8 cellular contexts compared by ENCODE assay signal in genomic region chr17:81635431-81635830, GRCh38. TPM values are rescaled to one million over a fixed set of nuclear protein-coding genes. Genes with fewer than 3 reads are reported as not detected.
A peak's percentile ranks its signal among the peaks of the same experiment; 100 is the strongest.
DNase-seq lines count a peak whose midpoint lies in the region; ATAC-seq and TF ChIP-seq lines count a peak whose summit lies in the region.

No MANE protein-coding gene starts in this region.

- H3K36me3 Mint-ChIP-seq in CD4-positive, alpha-beta T cell (ENCODE audit: low read depth), result peaks cover 14% of the 10 kb centered on the region
- H3K36me3 Mint-ChIP-seq in naive thymus-derived CD8-positive, alpha-beta T cell, result peaks cover 0 to 13% (median 0%) of the 10 kb centered on the region in 3 donors

- peaks cover 8% of the 10 kb centered on the region for H4K20me1 ChIP-seq in MM.1S (ENCODE audit: insufficient read depth, low read length)

- CTCF ChIA-PET in CD4-positive, alpha-beta T cell (lab: Charles Lee), result no interaction called here

- H3K79me2 ChIP-seq in MM.1S (ENCODE audit: low read length), result peaks cover 58% of the 10 kb centered on the region

- H2AFZ ChIP-seq in MM.1S (ENCODE audit: low read length), result no peak overlapping the region

- peak overlapping the region; percentile 86 for H3K27ac Mint-ChIP-seq in CD4-positive, alpha-beta T cell
- H3K27ac Mint-ChIP-seq in naive thymus-derived CD8-positive, alpha-beta T cell, result peak overlapping the region in 9 of 10 donors; percentile 17 to 96 (median 91)

- H3K9me2 ChIP-seq in MM.1S (replicated peaks; ENCODE audit: insufficient read depth, low read length), result no peaks in the 10 kb centered on the region

- no peaks in the 10 kb centered on the region for H3K27me3 Mint-ChIP-seq in CD4-positive, alpha-beta T cell
- no peaks in the 10 kb centered on the region for H3K27me3 Mint-ChIP-seq in naive thymus-derived CD8-positive, alpha-beta T cell

- TF ChIP-seq CTCF in CD4-positive, alpha-beta T cell (IDR thresholded peaks at IDR 0.05), result no peak
- no peak for TF ChIP-seq CTCF in MM.1S (IDR thresholded peaks at IDR 0.05; ENCODE audit: low read length)

- H3K4me1 ChIP-seq in MM.1S (ENCODE audit: low read length) (peaks cover 4% of the 10 kb centered on the region), duodenal mucosa (ENCODE audit: control insufficient read depth in 1 of 2, insufficient read depth in 2 of 2, low read length in 2 of 2) (peaks cover 8 to 12% of the 10 kb centered on the region in 2 donors)

- H3K9me3 ChIP-seq in CD4-positive, alpha-beta T cell (ENCODE audit: control insufficient read depth, low read length), result no peaks in the 10 kb centered on the region
- no peaks in the 10 kb centered on the region for H3K9me3 ChIP-seq in MM.1S (replicated peaks; ENCODE audit: insufficient read depth, low read length)
- no peaks in the 10 kb centered on the region for H3K9me3 ChIP-seq in duodenal mucosa (ENCODE audit: control insufficient read depth in 1 of 2, low read length in 2 of 2)

- POLR2A ChIA-PET in CD4-positive, alpha-beta T cell (lab: Charles Lee), result no interaction called here
- POLR2A ChIA-PET in naive thymus-derived CD8-positive, alpha-beta T cell (lab: Charles Lee), result interaction anchor here (0.7 kb wide), 2 partner anchors 213 to 1796 kb away, joined by 3 read pairs; partner anchors contain the start of gene CBX4

- H3K27me3 ChIP-seq in CD4-positive, alpha-beta T cell (ENCODE audit: control insufficient read depth, insufficient read depth, low read length), result no peaks in the 10 kb centered on the region
- no peaks in the 10 kb centered on the region for H3K27me3 ChIP-seq in MM.1S (replicated peaks; ENCODE audit: insufficient read depth, low read length)
- H3K27me3 ChIP-seq in duodenal mucosa (ENCODE audit: control insufficient read depth in 1 of 2, insufficient read depth in 2 of 2, low read length in 2 of 2), result no peaks in the 10 kb centered on the region

- H3K4me3 ChIP-seq in MM.1S (ENCODE audit: low read length) (peak overlapping the region; percentile 100; the same call in 1 of the 2 replicates), duodenal mucosa (ENCODE audit: low read depth in 1 of 2, low read length in 2 of 2) (peak overlapping the region; percentile 76 to 84)

- H3K4me1 Mint-ChIP-seq in CD4-positive, alpha-beta T cell (ENCODE audit: low read depth), result peaks cover 22% of the 10 kb centered on the region
- peaks cover 9 to 36% (median 20%) of the 10 kb centered on the region in 4 donors for H3K4me1 Mint-ChIP-seq in naive thymus-derived CD8-positive, alpha-beta T cell

- no peak overlapping the region for H3K27ac ChIP-seq in CD4-positive, alpha-beta T cell (ENCODE audit: low read depth, low read length)
- H3K27ac ChIP-seq in MM.1S (ENCODE audit: low read length), result no peak overlapping the region
- H3K27ac ChIP-seq in duodenal mucosa (ENCODE audit: low read depth, low read length), result no peak overlapping the region

- H3K4me3 Mint-ChIP-seq in CD4-positive, alpha-beta T cell, result peak overlapping the region; percentile 97
- H3K4me3 Mint-ChIP-seq in naive thymus-derived CD8-positive, alpha-beta T cell, result peak overlapping the region; percentile 87 to 96 (median 94)

- peak overlapping the region; percentile 65 for H3K4me2 ChIP-seq in MM.1S (ENCODE audit: low read depth, low read length)

- H3K9me3 Mint-ChIP-seq in CD4-positive, alpha-beta T cell, result no peaks in the 10 kb centered on the region
- H3K9me3 Mint-ChIP-seq in naive thymus-derived CD8-positive, alpha-beta T cell, result no peaks in the 10 kb centered on the region

- intact Hi-C loops in CD4-positive, alpha-beta T cell (cut with DNase I, micrococcal nuclease), result no loop called here

- ATAC-seq in CD4-positive, alpha-beta T cell (ENCODE audit: poor library complexity), result no peak
- ATAC-seq in naive thymus-derived CD8-positive, alpha-beta T cell, result no peak

- no peaks in the 10 kb centered on the region for H3K36me3 ChIP-seq in MM.1S (replicated peaks; ENCODE audit: insufficient read depth, low read length)
- H3K36me3 ChIP-seq in duodenal mucosa (ENCODE audit: control insufficient read depth in 1 of 2, insufficient read depth in 2 of 2, low read length in 2 of 2), result peaks cover 0 to 3% of the 10 kb centered on the region in 2 donors

- H3F3A ChIP-seq in MM.1S (ENCODE audit: insufficient read depth, low read length), result peaks cover 4% of the 10 kb centered on the region; the same call in 1 of the 2 replicates

- H3K9ac ChIP-seq in MM.1S (ENCODE audit: low read length) (peak overlapping the region; percentile 94; the same call in 1 of the 2 replicates), duodenal mucosa (ENCODE audit: low read depth in 1 of 2, low read length in 2 of 2) (peak overlapping the region in 1 of 2 donors; percentile 75)

- no peak for DNase-seq in CD4-positive, alpha-beta T cell
- no peak for DNase-seq in MM.1S
- no peak for DNase-seq in naive thymus-derived CD8-positive, alpha-beta T cell
- no peak for DNase-seq in NCI-H2081 treated with DMSO at 0.1 percent for 48 hours (lab: John Stamatoyannopoulos, UW)
- DNase-seq in H4 (ENCODE audit: low spot score), result no peak
- DNase-seq in NCI-H446 (lab: John Stamatoyannopoulos, UW), result no peak
- DNase-seq in NCI-H510A (lab: John Stamatoyannopoulos, UW), result no peak

RNA-seq across cellular contexts. Expression of gene NPLOC4, which starts 1.5 kb away (rescaled TPM):
- 10 to 100 TPM; 61.0 to 62.4 TPM for total RNA-seq in CD4-positive, alpha-beta T cell
- 100 to 1,000 TPM in 1 of 2 experiments, 10 to 100 TPM in 1; 91.1 to 101 TPM for total RNA-seq in naive thymus-derived CD8-positive, alpha-beta T cell
- polyA plus RNA-seq in naive thymus-derived CD8-positive, alpha-beta T cell, result 10 to 100 TPM; 46.3 to 57.8 (median 51.2) TPM
- total RNA-seq in H4 (2014; rRNA removed; shearing (Covaris generic)), result 55.0 and 63.7 TPM in 2 replicates

RNA-seq across cellular contexts. Expression of gene TSPAN10, which starts 1.6 kb away (rescaled TPM):
- under 1 TPM in 1 of 2 experiments, not detected in 1; 0.17 TPM for total RNA-seq in CD4-positive, alpha-beta T cell
- under 1 TPM; 0.80 to 0.86 TPM for total RNA-seq in naive thymus-derived CD8-positive, alpha-beta T cell
- 1 to 10 TPM in 2 of 3 donors, under 1 TPM in 1; 0.83 to 4.0 (median 1.6) TPM for polyA plus RNA-seq in naive thymus-derived CD8-positive, alpha-beta T cell
- 0.06 and 1.5 TPM in 2 replicates for total RNA-seq in H4 (2014; rRNA removed; shearing (Covaris generic))

RNA-seq across cellular contexts. Expression of gene PDE6G, which starts 20.9 kb away (rescaled TPM):
- total RNA-seq in CD4-positive, alpha-beta T cell, result under 1 TPM; 0.49 to 0.92 TPM
- 1 to 10 TPM; 5.8 to 7.8 TPM for total RNA-seq in naive thymus-derived CD8-positive, alpha-beta T cell
- polyA plus RNA-seq in naive thymus-derived CD8-positive, alpha-beta T cell, result 10 to 100 TPM in 2 of 3 donors, 1 to 10 TPM in 1; 4.6 to 19.6 (median 15.3) TPM
- not detected in 2 replicates for total RNA-seq in H4 (2014; rRNA removed; shearing (Covaris generic))

RNA-seq across cellular contexts. Expression of gene OXLD1, which starts 31.0 kb away (rescaled TPM):
- 10 to 100 TPM; 24.6 to 25.3 TPM for total RNA-seq in CD4-positive, alpha-beta T cell
- 10 to 100 TPM; 69.4 to 71.7 TPM for total RNA-seq in naive thymus-derived CD8-positive, alpha-beta T cell
- 100 to 1,000 TPM in 1 of 3 donors, 10 to 100 TPM in 2; 67.6 to 110 (median 98.3) TPM for polyA plus RNA-seq in naive thymus-derived CD8-positive, alpha-beta T cell
- 36.3 and 47.4 TPM in 2 replicates for total RNA-seq in H4 (2014; rRNA removed; shearing (Covaris generic))

RNA-seq across cellular contexts. Expression of gene CCDC137, which starts 31.1 kb away (rescaled TPM):
- 10 to 100 TPM; 20.8 to 21.7 TPM for total RNA-seq in CD4-positive, alpha-beta T cell
- 10 to 100 TPM; 23.5 to 30.2 TPM for total RNA-seq in naive thymus-derived CD8-positive, alpha-beta T cell
- 10 to 100 TPM; 11.0 to 23.9 (median 11.1) TPM for polyA plus RNA-seq in naive thymus-derived CD8-positive, alpha-beta T cell
- 10.7 and 16.7 TPM in 2 replicates for total RNA-seq in H4 (2014; rRNA removed; shearing (Covaris generic))
